ENCODE assay signal across 1 cellular context in the genomic region with DNA sequence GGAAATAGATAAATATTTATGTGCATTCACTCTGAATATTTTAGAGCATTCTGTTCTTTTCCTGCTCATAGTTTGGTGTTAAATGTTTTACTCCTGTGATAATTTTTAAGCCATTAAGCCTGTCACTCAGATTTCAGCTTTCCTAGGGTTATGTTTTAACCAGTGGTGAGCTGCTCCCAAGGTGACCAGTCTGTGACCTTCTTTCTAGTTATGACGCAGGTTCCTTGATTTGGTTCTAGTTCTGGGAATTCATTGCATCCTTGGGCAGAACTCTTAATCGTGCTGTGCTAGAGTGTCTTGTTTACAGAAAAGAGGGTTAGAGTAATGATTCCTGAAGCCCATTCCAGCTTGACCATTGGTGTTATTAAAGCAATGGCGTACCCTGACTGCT.
TF ChIP-seq lines count a peak whose summit lies in the region.

No MANE protein-coding gene starts in this region.

TF ChIP-seq in HEK293, 187 proteins besides CTCF, POLR2A, EP300 and RAD21 (continued from another document):
- TF ChIP-seq, protein P1, sequence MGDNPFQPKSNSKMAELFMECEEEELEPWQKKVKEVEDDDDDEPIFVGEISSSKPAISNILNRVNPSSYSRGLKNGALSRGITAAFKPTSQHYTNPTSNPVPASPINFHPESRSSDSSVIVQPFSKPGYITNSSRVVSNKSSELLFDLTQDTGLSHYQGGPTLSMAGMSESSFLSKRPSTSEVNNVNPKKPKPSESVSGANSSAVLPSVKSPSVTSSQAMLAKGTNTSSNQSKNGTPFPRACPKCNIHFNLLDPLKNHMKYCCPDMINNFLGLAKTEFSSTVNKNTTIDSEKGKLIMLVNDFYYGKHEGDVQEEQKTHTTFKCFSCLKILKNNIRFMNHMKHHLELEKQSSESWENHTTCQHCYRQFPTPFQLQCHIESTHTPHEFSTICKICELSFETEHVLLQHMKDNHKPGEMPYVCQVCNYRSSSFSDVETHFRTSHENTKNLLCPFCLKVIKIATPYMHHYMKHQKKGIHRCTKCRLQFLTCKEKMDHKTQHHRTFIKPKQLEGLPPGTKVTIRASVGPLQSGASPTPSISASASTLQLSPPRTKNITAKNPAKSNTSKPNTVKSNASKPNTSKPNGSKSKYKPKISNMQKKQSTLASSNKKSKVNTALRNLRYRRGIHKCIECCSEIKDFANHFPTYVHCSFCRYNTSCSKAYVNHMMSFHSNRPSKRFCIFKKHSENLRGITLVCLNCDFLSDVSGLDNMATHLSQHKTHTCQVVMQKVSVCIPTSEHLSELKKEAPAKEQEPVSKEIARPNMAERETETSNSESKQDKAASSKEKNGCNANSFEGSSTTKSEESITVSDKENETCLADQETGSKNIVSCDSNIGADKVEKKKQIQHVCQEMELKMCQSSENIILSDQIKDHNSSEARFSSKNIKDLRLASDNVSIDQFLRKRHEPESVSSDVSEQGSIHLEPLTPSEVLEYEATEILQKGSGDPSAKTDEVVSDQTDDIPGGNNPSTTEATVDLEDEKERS (tag by site-specific recombination; IDR thresholded peaks at IDR 0.05) = no peak
- TF ChIP-seq BCL11B (tag by site-specific recombination; IDR thresholded peaks at IDR 0.05; ENCODE audit: low read depth) = no peak
- TF ChIP-seq ZNF157 (tag by site-specific recombination; IDR thresholded peaks at IDR 0.05) = no peak
